In the genomic region with DNA sequence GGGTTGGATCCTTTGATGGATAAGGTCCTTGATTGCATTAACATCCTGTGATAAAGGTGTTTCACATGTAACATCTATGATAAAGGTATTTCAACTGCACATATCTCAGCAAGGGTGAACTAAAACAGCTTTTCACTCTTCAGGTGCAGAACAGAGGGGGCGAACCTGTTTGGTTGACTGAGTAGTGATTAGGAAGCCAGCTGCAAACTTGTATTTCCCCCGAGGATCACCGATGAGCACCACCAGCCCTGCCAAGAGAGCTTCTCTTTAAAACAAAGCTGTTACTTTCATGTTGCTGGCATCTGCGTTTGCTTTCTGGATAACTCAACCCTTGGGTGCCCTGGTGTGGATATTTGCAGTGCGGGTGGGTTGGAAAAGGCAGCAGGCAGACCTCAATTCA, we compare ENCODE assay signal across 20 cellular contexts. TPM values are rescaled to one million over a fixed set of nuclear protein-coding genes. Genes with fewer than 3 reads are reported as not detected.
A peak's percentile ranks its signal among the peaks of the same experiment; 100 is the strongest.
DNase-seq lines count a peak whose midpoint lies in the region; FAIRE-seq and TF ChIP-seq lines count a peak whose summit lies in the region.
"Had no signal": no experiment of that assay in that cellular context is flagged by ENCODE, and none has a peak within 500 bp of the region (broad histone marks: within the 10 kb centered on the region; RNA-seq: fewer than 3 reads in every experiment).

No MANE protein-coding gene starts in this region.

- H3K36me3 ChIP-seq in astrocyte (ENCODE audit: insufficient read depth, low read length) (peaks cover 9% of the 10 kb centered on the region), tibial artery (peaks cover under 1 to 12% (median 2%) of the 10 kb centered on the region in 3 donors)

- intact Hi-C loops in tibial artery (cut with DNase I; ENCODE audit: low total_unique reads): no loop called here
- intact Hi-C loops in activated naive CD4-positive, alpha-beta T cell treated with anti-CD3 and anti-CD28 coated beads for 36 hours (cut with micrococcal nuclease): no loop called here

- DNase-seq in NCI-H2171 (lab: John Stamatoyannopoulos, UW) (peak; percentile 58), astrocyte (ENCODE audit: low read depth) (no peak), neural crest cell (ENCODE audit: low read depth, low spot score) (no peak), tibial artery (no peak), progenitor cell of endocrine pancreas (ENCODE audit: low spot score, unreplicated experiment) (no peak), activated T-cell treated with anti-CD3 and anti-CD28 coated beads for 4 hours (no peak)
- no peak for DNase-seq in activated naive CD4-positive, alpha-beta T cell treated with anti-CD3 and anti-CD28 coated beads for 36 hours
- DNase-seq: activated T-cell treated with anti-CD3 and anti-CD28 coated beads, Interleukin-2, amount 50 U/mL, for 1 hour; brain microvascular endothelial cell; erythroblast; head of caudate nucleus; NCI-H2029; NCI-H524 treated with DMSO at 0.1 percent for 48 hours; stimulated activated CD4-positive, alpha-beta T cell treated with anti-CD3 and anti-CD28 coated beads, Interleukin-4, amount 100 ng/mL, for 24 hours; testis had no signal

- peaks cover 4% of the 10 kb centered on the region for H3K79me2 ChIP-seq in astrocyte (ENCODE audit: insufficient read depth, low read length)

- peaks cover 12% of the 10 kb centered on the region for H4K20me1 ChIP-seq in astrocyte (ENCODE audit: insufficient read depth, low read length)

- H3K4me3 ChIP-seq in astrocyte (ENCODE audit: insufficient read depth, low read depth, low read length) (no peak overlapping the region), tibial artery (no peak overlapping the region)
- H3K4me3 ChIP-seq: testis had no signal

- H3K4me1 ChIP-seq in astrocyte (ENCODE audit: insufficient read depth, low read length): peaks cover 39% of the 10 kb centered on the region
- H3K4me1 ChIP-seq in tibial artery: peaks cover 4 to 97% (median 62%) of the 10 kb centered on the region in 4 donors

- H3K27me3 ChIP-seq in astrocyte (ENCODE audit: insufficient read depth, low read length) (no peaks in the 10 kb centered on the region), tibial artery (no peaks in the 10 kb centered on the region)
- H3K27me3 ChIP-seq: brain microvascular endothelial cell, testis had no signal

- no peak for FAIRE-seq in astrocyte (lab: Jason Lieb, UNC)
- FAIRE-seq: G401.6, GM12892, H1, islet of Langerhans had no signal

- H3K27ac ChIP-seq in astrocyte (ENCODE audit: low read depth, low read length) (no peak overlapping the region), tibial artery (peak overlapping the region; percentile 99)
- H3K27ac ChIP-seq: testis had no signal

- no peak overlapping the region for H2AFZ ChIP-seq in astrocyte (ENCODE audit: low read depth, low read length)

- no peaks in the 10 kb centered on the region for H3K9me3 Mint-ChIP-seq in astrocyte (ENCODE audit: unreplicated experiment)
- no peaks in the 10 kb centered on the region for H3K9me3 Mint-ChIP-seq in neural crest cell
- no peaks in the 10 kb centered on the region for H3K9me3 Mint-ChIP-seq in progenitor cell of endocrine pancreas (ENCODE audit: low read depth)
- H3K9me3 Mint-ChIP-seq in activated naive CD4-positive, alpha-beta T cell treated with anti-CD3 and anti-CD28 coated beads for 36 hours: no peaks in the 10 kb centered on the region
- H3K9me3 Mint-ChIP-seq: activated naive CD4-positive, alpha-beta T cell treated with anti-CD3 and anti-CD28 coated beads, Interleukin-2, amount 50 U/mL, for 24 hours had no signal

- no peak overlapping the region for H3K4me2 ChIP-seq in astrocyte (ENCODE audit: low read length)

- H3K9ac ChIP-seq in astrocyte (ENCODE audit: low read length): no peak overlapping the region

- H3K4me3 Mint-ChIP-seq in astrocyte (ENCODE audit: unreplicated experiment) (no peak overlapping the region), neural crest cell (peak overlapping the region; percentile 59), progenitor cell of endocrine pancreas (ENCODE audit: low read depth) (no peak overlapping the region)
- H3K4me3 Mint-ChIP-seq in activated naive CD4-positive, alpha-beta T cell treated with anti-CD3 and anti-CD28 coated beads for 36 hours: no peak overlapping the region
- H3K4me3 Mint-ChIP-seq: activated naive CD4-positive, alpha-beta T cell treated with anti-CD3 and anti-CD28 coated beads, Interleukin-2, amount 50 U/mL, for 24 hours had no signal

- CTCF ChIA-PET in activated naive CD4-positive, alpha-beta T cell treated with anti-CD3 and anti-CD28 coated beads for 36 hours (lab: Charles Lee): no interaction called here

- H3K9me3 ChIP-seq in astrocyte (ENCODE audit: insufficient read depth, low read depth, low read length): no peaks in the 10 kb centered on the region
- H3K9me3 ChIP-seq in tibial artery: no peaks in the 10 kb centered on the region
- H3K9me3 ChIP-seq: testis had no signal

- TF ChIP-seq CTCF in astrocyte (IDR thresholded peaks at IDR 0.05; ENCODE audit: insufficient read depth, low read depth, low read length) (no peak), neural crest cell (conservative IDR thresholded peaks at IDR 0.05) (no peak), tibial artery (IDR thresholded peaks at IDR 0.05) (no peak), progenitor cell of endocrine pancreas (IDR thresholded peaks at IDR 0.05; ENCODE audit: unreplicated experiment) (no peak)

- H3K36me3 Mint-ChIP-seq in astrocyte (ENCODE audit: low read depth, unreplicated experiment) (peaks cover 12% of the 10 kb centered on the region), neural crest cell (ENCODE audit: low read depth) (peaks cover 16% of the 10 kb centered on the region), progenitor cell of endocrine pancreas (ENCODE audit: insufficient read depth) (peaks cover 17% of the 10 kb centered on the region)
- H3K36me3 Mint-ChIP-seq in activated naive CD4-positive, alpha-beta T cell treated with anti-CD3 and anti-CD28 coated beads for 36 hours (ENCODE audit: low read depth): no peaks in the 10 kb centered on the region
- H3K36me3 Mint-ChIP-seq: activated naive CD4-positive, alpha-beta T cell treated with anti-CD3 and anti-CD28 coated beads, Interleukin-2, amount 50 U/mL, for 24 hours had no signal

- H3K4me1 Mint-ChIP-seq in astrocyte (ENCODE audit: low read depth, unreplicated experiment): peaks cover 53% of the 10 kb centered on the region
- peaks cover 90% of the 10 kb centered on the region for H3K4me1 Mint-ChIP-seq in neural crest cell
- H3K4me1 Mint-ChIP-seq in progenitor cell of endocrine pancreas (ENCODE audit: low read depth): peaks cover 14% of the 10 kb centered on the region
- peaks cover 5% of the 10 kb centered on the region for H3K4me1 Mint-ChIP-seq in activated naive CD4-positive, alpha-beta T cell treated with anti-CD3 and anti-CD28 coated beads for 36 hours (ENCODE audit: low read depth)

- H3K27me3 Mint-ChIP-seq in astrocyte (ENCODE audit: low read depth, unreplicated experiment) (no peaks in the 10 kb centered on the region), neural crest cell (ENCODE audit: low read depth) (no peaks in the 10 kb centered on the region), progenitor cell of endocrine pancreas (no peaks in the 10 kb centered on the region)
- H3K27me3 Mint-ChIP-seq in activated naive CD4-positive, alpha-beta T cell treated with anti-CD3 and anti-CD28 coated beads for 36 hours (ENCODE audit: low read depth): no peaks in the 10 kb centered on the region
- H3K27me3 Mint-ChIP-seq: activated naive CD4-positive, alpha-beta T cell treated with anti-CD3 and anti-CD28 coated beads, Interleukin-2, amount 50 U/mL, for 24 hours had no signal

- peak overlapping the region; percentile 62 for H3K27ac Mint-ChIP-seq in astrocyte (ENCODE audit: unreplicated experiment)
- no peak overlapping the region for H3K27ac Mint-ChIP-seq in neural crest cell (ENCODE audit: unreplicated experiment)
- no peak overlapping the region for H3K27ac Mint-ChIP-seq in progenitor cell of endocrine pancreas
- no peak overlapping the region for H3K27ac Mint-ChIP-seq in activated naive CD4-positive, alpha-beta T cell treated with anti-CD3 and anti-CD28 coated beads for 36 hours
- H3K27ac Mint-ChIP-seq: activated naive CD4-positive, alpha-beta T cell treated with anti-CD3 and anti-CD28 coated beads, Interleukin-2, amount 50 U/mL, for 24 hours had no signal

RNA-seq across cellular contexts. Expression of a gene that starts 39.6 kb away (rescaled TPM):
- 278 and 380 TPM in 2 replicates for total RNA-seq in astrocyte
- total RNA-seq in neural crest cell: 67.7 and 70.3 TPM in 2 replicates
- 260 and 277 TPM in 2 replicates for total RNA-seq in progenitor cell of endocrine pancreas
- under 1 TPM; 0.25 to 0.41 TPM for total RNA-seq in activated naive CD4-positive, alpha-beta T cell treated with anti-CD3 and anti-CD28 coated beads for 36 hours

Comparison
In these comparisons a context has a peak if more than half of its experiments do, and no peak if none do; other contexts are left out.
1. RNA of a gene that starts 39.6 kb away (total RNA-seq): 278 to 380 TPM in astrocyte, 260 to 277 TPM in progenitor cell of endocrine pancreas and 67.7 to 70.3 TPM in neural crest cell; 0.25 to 0.41 TPM in activated naive CD4-positive, alpha-beta T cell treated with anti-CD3 and anti-CD28 coated beads for 36 hours; every median in the first group is over 10 times any median in the second.